In genomic region chr14:95227279-95227860, GRCh38 we compare ENCODE assay signal across 13 cellular contexts.
DNase-seq lines count a peak whose midpoint lies in the region; ATAC-seq and TF ChIP-seq lines count a peak whose summit lies in the region.
"Had no signal": no experiment of that assay in that cellular context is flagged by ENCODE, and none has a peak within 500 bp of the region (broad histone marks: within the 10 kb centered on the region; RNA-seq: fewer than 3 reads in every experiment).

No MANE protein-coding gene starts in this region.

- H3K14ac ChIP-seq in mesenchymal stem cell (ENCODE audit: low read length in 2 of 2): no peak overlapping the region

- H3K27ac Mint-ChIP-seq in activated T-helper 1 cell treated with anti-CD3 and anti-CD28 coated beads, Interleukin-12 subunit alpha, Interleukin-12 subunit beta, Interleukin-2, Interleukin-4 antibody, amounts not matched to agents 30 ng/mL and 10 ng/mL and 1 ng/mL, durations not matched to agents 14 hours and 24 hours and 36 hours: no peak overlapping the region

- H4K8ac ChIP-seq in mesenchymal stem cell (ENCODE audit: low read length): no peak overlapping the region

- H3K4me3 ChIP-seq in BE2C (ENCODE audit: low read depth, low read length) (no peak overlapping the region), Karpas-422 (ENCODE audit: low read length) (no peak overlapping the region), mesenchymal stem cell (ENCODE audit: insufficient read depth in 1 of 2, low read depth in 1 of 2, low read length in 2 of 2) (no peak overlapping the region)
- H3K4me3 ChIP-seq: left ventricle myocardium inferior had no signal

- no peaks in the 10 kb centered on the region for H4K20me1 ChIP-seq in Karpas-422 (ENCODE audit: insufficient read depth, low read depth, low read length)

- peaks cover 18% of the 10 kb centered on the region for H3K79me1 ChIP-seq in mesenchymal stem cell (replicated peaks; ENCODE audit: low read length, poor library complexity, severe bottlenecking)

- H3K27me3 ChIP-seq in BE2C: no peaks in the 10 kb centered on the region
- H3K27me3 ChIP-seq in Karpas-422 (ENCODE audit: low read length): no peaks in the 10 kb centered on the region
- H3K27me3 ChIP-seq in mesenchymal stem cell (ENCODE audit: control insufficient read depth in 1 of 2, insufficient read depth in 1 of 2, low read length in 2 of 2): peaks cover 0 to 14% of the 10 kb centered on the region in 2 experiments

- H3K36me3 ChIP-seq in BE2C (no peaks in the 10 kb centered on the region), Karpas-422 (ENCODE audit: insufficient read depth, low read length) (peaks cover 14% of the 10 kb centered on the region; the same call in 1 of the 2 replicates), mesenchymal stem cell (ENCODE audit: control insufficient read depth in 1 of 2, insufficient read depth in 2 of 2, low read depth in 1 of 2, low read length in 2 of 2) (peaks cover 0 to 8% of the 10 kb centered on the region in 2 experiments)

- DNase-seq in BE2C: peak; percentile 37
- no peak for DNase-seq in Karpas-422
- DNase-seq in astrocyte of the hippocampus (ENCODE audit: low read depth, low spot score): peak; percentile 88
- no peak for DNase-seq in mesenchymal stem cell
- no peak for DNase-seq in ureter (ENCODE audit: low spot score)
- no peak for DNase-seq in activated T-helper 1 cell treated with anti-CD3 and anti-CD28 coated beads, Interleukin-12 subunit alpha, Interleukin-12 subunit beta, Interleukin-2, Interleukin-4 antibody, amounts not matched to agents 30 ng/mL and 10 ng/mL and 1 ng/mL, durations not matched to agents 14 hours and 24 hours and 36 hours (ENCODE audit: low spot score)
- no peak for DNase-seq in NCI-H187 (lab: John Stamatoyannopoulos, UW)
- DNase-seq: activated T-cell treated with anti-CD3 and anti-CD28 coated beads, Interleukin-2, amount 50 U/mL, for 4 hours; caudate nucleus; left ventricle myocardium inferior; NCI-H1930 had no signal

- H2BK15ac ChIP-seq in mesenchymal stem cell (ENCODE audit: low read depth, poor library complexity, severe bottlenecking): no peak overlapping the region

- no peak overlapping the region for H3K4ac ChIP-seq in mesenchymal stem cell (ENCODE audit: low read depth in 1 of 2, low read length in 2 of 2)

- H3K18ac ChIP-seq in mesenchymal stem cell (ENCODE audit: low read depth in 1 of 2, low read length in 2 of 2): no peak overlapping the region

- intact Hi-C loops in activated T-helper 1 cell treated with anti-CD3 and anti-CD28 coated beads, Interleukin-12 subunit alpha, Interleukin-12 subunit beta, Interleukin-2, Interleukin-4 antibody, amounts not matched to agents 30 ng/mL and 10 ng/mL and 1 ng/mL, durations not matched to agents 14 hours and 24 hours and 36 hours (cut with micrococcal nuclease): no loop called here

- 89% methylated on average over 19 of the region's 19 CpGs for WGBS in mesenchymal stem cell

- H2BK120ac ChIP-seq in mesenchymal stem cell (ENCODE audit: low read depth, low read length): no peak overlapping the region

- H3K9me3 ChIP-seq in BE2C (no peaks in the 10 kb centered on the region), Karpas-422 (ENCODE audit: low read length) (no peaks in the 10 kb centered on the region), mesenchymal stem cell (ENCODE audit: control insufficient read depth, low read length) (no peaks in the 10 kb centered on the region)
- H3K9me3 ChIP-seq: left ventricle myocardium inferior had no signal

- H3K9me3 Mint-ChIP-seq in activated T-helper 1 cell treated with anti-CD3 and anti-CD28 coated beads, Interleukin-12 subunit alpha, Interleukin-12 subunit beta, Interleukin-2, Interleukin-4 antibody, amounts not matched to agents 30 ng/mL and 10 ng/mL and 1 ng/mL, durations not matched to agents 14 hours and 24 hours and 36 hours: no peaks in the 10 kb centered on the region
- H3K9me3 Mint-ChIP-seq: activated T-cell treated with anti-CD3 and anti-CD28 coated beads, Interleukin-2, amount 50 U/mL, for 4 hours had no signal

- no peaks in the 10 kb centered on the region for H3K36me3 Mint-ChIP-seq in activated T-helper 1 cell treated with anti-CD3 and anti-CD28 coated beads, Interleukin-12 subunit alpha, Interleukin-12 subunit beta, Interleukin-2, Interleukin-4 antibody, amounts not matched to agents 30 ng/mL and 10 ng/mL and 1 ng/mL, durations not matched to agents 14 hours and 24 hours and 36 hours (ENCODE audit: low read depth)

- H3K4me1 ChIP-seq in BE2C (0 out of 2 replicates have a peak, but pooled peaks cover 7% of the 10 kb centered on the region), Karpas-422 (ENCODE audit: low read length) (peaks cover 75% of the 10 kb centered on the region), mesenchymal stem cell (ENCODE audit: control insufficient read depth, insufficient read depth, low read depth, low read length) (peaks cover 42% of the 10 kb centered on the region)

- no peak for TF ChIP-seq CTCF in BE2C (IDR thresholded peaks at IDR 0.05; ENCODE audit: low read depth, low read length)

- no peak overlapping the region for H4K91ac ChIP-seq in mesenchymal stem cell (ENCODE audit: low read length)

- ATAC-seq in GM19455 (IDR thresholded peaks at IDR 0.05; ENCODE audit: unreplicated experiment): no peak
- ATAC-seq: activated T-cell treated with anti-CD3 and anti-CD28 coated beads, Interleukin-2, amount 50 U/mL, for 4 hours; Right ventricle myocardium inferior had no signal

- peak overlapping the region; percentile 94 for H2AK5ac ChIP-seq in mesenchymal stem cell (ENCODE audit: low read length, severe bottlenecking)

- no peak overlapping the region for H3K23ac ChIP-seq in mesenchymal stem cell (ENCODE audit: low read length in 2 of 2)

- no peak overlapping the region for H3K4me3 Mint-ChIP-seq in activated T-helper 1 cell treated with anti-CD3 and anti-CD28 coated beads, Interleukin-12 subunit alpha, Interleukin-12 subunit beta, Interleukin-2, Interleukin-4 antibody, amounts not matched to agents 30 ng/mL and 10 ng/mL and 1 ng/mL, durations not matched to agents 14 hours and 24 hours and 36 hours
- H3K4me3 Mint-ChIP-seq: activated T-cell treated with anti-CD3 and anti-CD28 coated beads, Interleukin-2, amount 50 U/mL, for 4 hours had no signal

- H3K4me2 ChIP-seq in Karpas-422 (ENCODE audit: low read depth, low read length, poor library complexity, severe bottlenecking) (no peak overlapping the region), mesenchymal stem cell (ENCODE audit: low read length, poor library complexity, severe bottlenecking) (peak overlapping the region; percentile 38)

- peak overlapping the region; percentile 97 for H3K27ac ChIP-seq in Karpas-422 (ENCODE audit: low read length)
- H3K27ac ChIP-seq in mesenchymal stem cell (ENCODE audit: low read length, poor library complexity, severe bottlenecking): peak overlapping the region; percentile 100
- H3K27ac ChIP-seq: left ventricle myocardium inferior had no signal

- no peak overlapping the region for H2AFZ ChIP-seq in Karpas-422 (ENCODE audit: low read length)
- H2AFZ ChIP-seq in mesenchymal stem cell (ENCODE audit: low read depth, low read length): no peak overlapping the region

- peaks cover under 1% of the 10 kb centered on the region for H3K27me3 Mint-ChIP-seq in activated T-helper 1 cell treated with anti-CD3 and anti-CD28 coated beads, Interleukin-12 subunit alpha, Interleukin-12 subunit beta, Interleukin-2, Interleukin-4 antibody, amounts not matched to agents 30 ng/mL and 10 ng/mL and 1 ng/mL, durations not matched to agents 14 hours and 24 hours and 36 hours (ENCODE audit: insufficient read depth)

- H2BK5ac ChIP-seq in mesenchymal stem cell (ENCODE audit: low read depth, low read length, poor library complexity, severe bottlenecking): peak overlapping the region; percentile 98

- H3K4me1 Mint-ChIP-seq in activated T-helper 1 cell treated with anti-CD3 and anti-CD28 coated beads, Interleukin-12 subunit alpha, Interleukin-12 subunit beta, Interleukin-2, Interleukin-4 antibody, amounts not matched to agents 30 ng/mL and 10 ng/mL and 1 ng/mL, durations not matched to agents 14 hours and 24 hours and 36 hours (ENCODE audit: low read depth): no peaks in the 10 kb centered on the region

- no peak overlapping the region for H2BK12ac ChIP-seq in mesenchymal stem cell (ENCODE audit: low read length in 2 of 2)

- peaks cover 8% of the 10 kb centered on the region for H3K79me2 ChIP-seq in Karpas-422 (ENCODE audit: low read length)

- H3K9ac ChIP-seq in Karpas-422 (ENCODE audit: low read length): peak overlapping the region; percentile 5; the same call in 1 of the 2 replicates
- H3K9ac ChIP-seq in mesenchymal stem cell (ENCODE audit: low read length): no peak overlapping the region

- H3K9me2 ChIP-seq in Karpas-422 (replicated peaks; ENCODE audit: insufficient read depth, low read length): no peaks in the 10 kb centered on the region

Comparison
In these comparisons a context has a peak if more than half of its experiments do, and no peak if none do; other contexts are left out.
1. DNase-seq: peak in BE2C (single experiment) and astrocyte of the hippocampus (single experiment); none in Karpas-422 (single experiment), mesenchymal stem cell (single experiment), ureter (single experiment), activated T-helper 1 cell treated with anti-CD3 and anti-CD28 coated beads, Interleukin-12 subunit alpha, Interleukin-12 subunit beta, Interleukin-2, Interleukin-4 antibody, amounts not matched to agents 30 ng/mL and 10 ng/mL and 1 ng/mL, durations not matched to agents 14 hours and 24 hours and 36 hours (single experiment) and NCI-H187 (0 of 2).